Comparison of ENCODE assay signal across 8 cellular contexts in the genomic region with DNA sequence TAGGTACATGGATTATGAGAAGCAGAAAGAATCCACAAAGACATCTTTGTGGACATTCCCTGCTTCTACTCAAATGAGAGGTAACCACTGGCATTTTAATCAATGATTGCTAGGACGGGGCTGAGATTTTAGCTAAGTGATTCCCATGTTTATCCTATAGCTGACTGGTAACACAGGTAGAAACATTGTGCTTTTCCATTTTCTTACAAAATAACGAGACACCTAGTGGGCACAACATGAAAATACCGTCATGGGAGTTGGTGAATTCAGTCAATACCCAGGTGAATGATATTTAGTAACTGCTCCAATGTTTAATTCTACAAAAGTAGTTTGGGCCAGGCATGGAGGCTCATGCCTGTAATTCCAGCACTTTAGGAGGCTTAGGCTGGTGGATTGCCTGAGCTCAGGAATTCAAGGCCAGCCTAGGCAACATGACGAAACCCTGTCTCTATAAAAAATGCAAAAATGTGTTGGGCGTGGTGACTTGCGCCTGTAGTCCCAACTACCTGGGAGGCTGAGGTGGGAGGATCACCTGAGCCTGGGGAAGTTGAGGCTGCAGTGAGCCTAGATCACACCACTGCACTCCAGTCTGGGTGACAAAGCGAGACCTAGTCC. TPM values are rescaled to one million over a fixed set of nuclear protein-coding genes. Genes with fewer than 3 reads are reported as not detected.
A peak's percentile ranks its signal among the peaks of the same experiment; 100 is the strongest.
DNase-seq lines count a peak whose midpoint lies in the region; ATAC-seq and TF ChIP-seq lines count a peak whose summit lies in the region.

No MANE protein-coding gene starts in this region.

- TF ChIP-seq CTCF in AG09319 (IDR thresholded peaks at IDR 0.05; ENCODE audit: low read depth, low read length) (peak; percentile 37), chondrocyte (IDR thresholded peaks at IDR 0.05) (peak; percentile 80), neural cell (IDR thresholded peaks at IDR 0.05; ENCODE audit: poor library complexity, severe bottlenecking) (peak; percentile 68)

- no peaks in the 10 kb centered on the region for H3K9me3 Mint-ChIP-seq in chondrocyte (ENCODE audit: low read depth)

- H3K27me3 ChIP-seq in neural cell (ENCODE audit: insufficient read depth, low read depth, low read length) = no peaks in the 10 kb centered on the region

- no peaks in the 10 kb centered on the region for H3K79me2 ChIP-seq in neural cell (replicated peaks; ENCODE audit: insufficient read depth, low read length)

- no peaks in the 10 kb centered on the region for H3K36me3 ChIP-seq in neural cell (ENCODE audit: insufficient read depth, low read length)

- H2AFZ ChIP-seq in neural cell (ENCODE audit: low read depth, low read length) = no peak overlapping the region

- H3F3A ChIP-seq in neural cell (ENCODE audit: insufficient read depth, low read length, poor library complexity, severe bottlenecking) = no peaks in the 10 kb centered on the region

- no peak overlapping the region for H3K27ac ChIP-seq in neural cell (ENCODE audit: low read length)

- no peak for DNase-seq in AG09319 (ENCODE audit: extremely low read depth, low read depth)
- peak; percentile 20 for DNase-seq in GM03348 (ENCODE audit: low spot score)
- DNase-seq in NCI-H774 (lab: John Stamatoyannopoulos, UW) = peak; percentile 4
- no peak for DNase-seq in chondrocyte (ENCODE audit: low spot score)

- no peak overlapping the region for H3K4me2 ChIP-seq in neural cell (ENCODE audit: low read length)

- H3K4me1 Mint-ChIP-seq in chondrocyte (ENCODE audit: low read depth) = peaks cover 32% of the 10 kb centered on the region

- H3K4me3 Mint-ChIP-seq in chondrocyte (ENCODE audit: unreplicated experiment) = no peak overlapping the region

- H3K36me3 Mint-ChIP-seq in chondrocyte (ENCODE audit: low read depth) = no peaks in the 10 kb centered on the region

- H3K27ac Mint-ChIP-seq in chondrocyte (ENCODE audit: unreplicated experiment) = no peak overlapping the region

- no peaks in the 10 kb centered on the region for H4K20me1 ChIP-seq in neural cell (ENCODE audit: insufficient read depth)

- no peak overlapping the region for H3K9ac ChIP-seq in neural cell (ENCODE audit: low read length)

- H3K4me3 ChIP-seq in neural cell (ENCODE audit: low read length) = no peak overlapping the region

- no peaks in the 10 kb centered on the region for H3K9me3 ChIP-seq in neural cell (ENCODE audit: low read length)

- H3K27me3 Mint-ChIP-seq in chondrocyte (ENCODE audit: low read depth) = peaks cover 9% of the 10 kb centered on the region

- ATAC-seq in GM18909 (IDR thresholded peaks at IDR 0.05; ENCODE audit: poor library complexity, unreplicated experiment) = no peak
- no peak for ATAC-seq in HG02981 (IDR thresholded peaks at IDR 0.05; ENCODE audit: unreplicated experiment)
- no peak for ATAC-seq in HG03460 (IDR thresholded peaks at IDR 0.05; ENCODE audit: unreplicated experiment)

- TF ChIP-seq EP300 in neural cell (conservative IDR thresholded peaks at IDR 0.05; ENCODE audit: poor library complexity, severe bottlenecking) = no peak

- H3K9me2 ChIP-seq in neural cell (ENCODE audit: insufficient read depth, low read length) = no peaks in the 10 kb centered on the region

- TF ChIP-seq RAD21 in neural cell (conservative IDR thresholded peaks at IDR 0.05) = peak; percentile 59

TF ChIP-seq in neural cell, 6 proteins besides CTCF, POLR2A, EP300 and RAD21:
- no peak for TF ChIP-seq EZH2 (IDR thresholded peaks at IDR 0.05; ENCODE audit: borderline replicate concordance, insufficient read depth, low read length, poor library complexity, severe bottlenecking)
- TF ChIP-seq TAF1 (IDR thresholded peaks at IDR 0.05; ENCODE audit: low read depth) = no peak
- TF ChIP-seq SMC3 (conservative IDR thresholded peaks at IDR 0.05; ENCODE audit: poor library complexity) = peak; percentile 66

RNA-seq across cellular contexts. Expression of gene DENND4A, which starts 37.2 kb away (rescaled TPM):
- 9.7 to 14.5 TPM (median 10.7 TPM) in 3 replicates for total RNA-seq in chondrocyte
- 7.5 and 10.5 TPM in 2 replicates for polyA plus RNA-seq in neural cell
- 52.6 and 53.5 TPM in 2 replicates for polyA minus RNA-seq in neural cell

RNA-seq across cellular contexts. Expression of gene RAB11A, which starts 40.0 kb away (rescaled TPM):
- total RNA-seq in chondrocyte = 150 to 153 TPM (median 153 TPM) in 3 replicates
- 600 and 620 TPM in 2 replicates for polyA plus RNA-seq in neural cell
- 187 and 322 TPM in 2 replicates for polyA minus RNA-seq in neural cell

Comparison
In these comparisons a context has a peak if more than half of its experiments do, and no peak if none do; other contexts are left out.
1. DNase-seq: peak in GM03348 (single experiment) and NCI-H774 (single experiment); none in AG09319 (single experiment) and chondrocyte (single experiment).
2. Peak in every context shown above with its lines, with median percentiles within 50 percentile points of each other: CTCF ChIP-seq.